ENCODE assay signal across 8 cellular contexts in genomic region chr10:124530215-124530665, GRCh38.
DNase-seq lines count a peak whose midpoint lies in the region; ATAC-seq, FAIRE-seq and TF ChIP-seq lines count a peak whose summit lies in the region.

No MANE protein-coding gene starts in this region.

- TF ChIP-seq POLR2A in H54 (IDR thresholded peaks at IDR 0.05; ENCODE audit: low read depth, low read length): no peak

- WGBS in aorta, 2 donors: 11 to 13% methylated on average over 15 to 18 of the region's 18 CpGs

- no peak overlapping the region for H3K4me3 Mint-ChIP-seq in activated naive CD8-positive, alpha-beta T cell treated with anti-CD3 and anti-CD28 coated beads for 36 hours

- FAIRE-seq in H54 (lab: Jason Lieb, UNC): no peak

- DNase-seq in GM10266 (ENCODE audit: extremely low spot score) (peak; percentile 89), H54 (ENCODE audit: insufficient read length, low spot score) (peak; percentile 93), LNCaP clone FGC (ENCODE audit: low read depth) (peak; percentile 31), SW 1271 (lab: John Stamatoyannopoulos, UW) (peak; percentile 26 to 49), cardiac septum (ENCODE audit: low spot score) (peak; percentile 95), putamen (ENCODE audit: low spot score) (peak; percentile 79), aorta (peak; percentile 91 to 95)
- DNase-seq in activated naive CD8-positive, alpha-beta T cell treated with anti-CD3 and anti-CD28 coated beads for 36 hours: peak; percentile 87

- H3K4me1 Mint-ChIP-seq in activated naive CD8-positive, alpha-beta T cell treated with anti-CD3 and anti-CD28 coated beads for 36 hours: peaks cover 9% of the 10 kb centered on the region

- H3K4me3 ChIP-seq in LNCaP clone FGC (ENCODE audit: low read depth, low read length) (no peak overlapping the region), aorta (ENCODE audit: low read length in 2 of 2) (no peak overlapping the region)

- ATAC-seq in aorta (ENCODE audit: low FRiP score): peak; percentile 87

- H3K9me3 ChIP-seq in aorta (ENCODE audit: control insufficient read depth, low read length): no peaks in the 10 kb centered on the region

- H3K9me3 Mint-ChIP-seq in activated naive CD8-positive, alpha-beta T cell treated with anti-CD3 and anti-CD28 coated beads for 36 hours: no peaks in the 10 kb centered on the region

- no peaks in the 10 kb centered on the region for H3K27me3 ChIP-seq in aorta (ENCODE audit: control insufficient read depth in 1 of 2, insufficient read depth in 2 of 2, low read length in 1 of 2)

- H3K36me3 Mint-ChIP-seq in activated naive CD8-positive, alpha-beta T cell treated with anti-CD3 and anti-CD28 coated beads for 36 hours: no peaks in the 10 kb centered on the region

- no peaks in the 10 kb centered on the region for H3K27me3 Mint-ChIP-seq in activated naive CD8-positive, alpha-beta T cell treated with anti-CD3 and anti-CD28 coated beads for 36 hours

- H3K36me3 ChIP-seq in aorta (ENCODE audit: control insufficient read depth in 1 of 2, insufficient read depth in 2 of 2, low read length in 1 of 2): no peaks in the 10 kb centered on the region

- no peaks in the 10 kb centered on the region for H3K4me1 ChIP-seq in aorta (ENCODE audit: control insufficient read depth in 1 of 2, insufficient read depth in 2 of 2, low read length in 2 of 2)

- intact Hi-C loops in cardiac septum (cut with DNase I): no loop called here
- intact Hi-C loops in aorta (cut with DNase I): loop anchor here (5.0 kb wide), 2 partner anchors 212 to 297 kb away; partner anchors contain the start of gene FAM53B (in 1 of the 2)

- peak overlapping the region; percentile 5 for H3K27ac Mint-ChIP-seq in activated naive CD8-positive, alpha-beta T cell treated with anti-CD3 and anti-CD28 coated beads for 36 hours

- H3K27ac ChIP-seq in aorta (ENCODE audit: low read depth in 1 of 2, low read length in 2 of 2): no peak overlapping the region

- TF ChIP-seq CTCF in GM10266 (IDR thresholded peaks at IDR 0.05; ENCODE audit: control insufficient read depth, insufficient read depth, low read depth, missing control alignments): peak; percentile 99
- peak; percentile 99 for TF ChIP-seq CTCF in LNCaP clone FGC (IDR thresholded peaks at IDR 0.05; ENCODE audit: control insufficient read depth, extremely low read depth, insufficient read depth)

Comparison
In these comparisons a context has a peak if more than half of its experiments do, and no peak if none do; other contexts are left out.
1. DNase-seq: peak in every context shown above with its lines; median percentile 95 in cardiac septum; 93 in H54; 93 in aorta; 89 in GM10266; 87 in activated naive CD8-positive, alpha-beta T cell treated with anti-CD3 and anti-CD28 coated beads for 36 hours; 79 in putamen; 38 in SW 1271; 31 in LNCaP clone FGC.